16 cellular contexts compared by ENCODE assay signal in genomic region chr2:62370304-62371250, GRCh38.
"Had no signal": no experiment of that assay in that cellular context is flagged by ENCODE, and none has a peak within 500 bp of the region (broad histone marks: within the 10 kb centered on the region; RNA-seq: fewer than 3 reads in every experiment).

No MANE protein-coding gene starts in this region.

- DNase-seq: activated CD4-positive, alpha-beta T cell treated with anti-CD3 and anti-CD28 coated beads, Interleukin-2, amount 50 U/mL, for 4 hours; activated effector memory CD4-positive, alpha-beta T cell treated with anti-CD3 and anti-CD28 coated beads, Interleukin-2, amount 50 U/mL, for 16 hours; activated T-cell treated with anti-CD3 and anti-CD28 coated beads, Interleukin-2, amount 50 U/mL, for 72 hours; adrenal gland; cerebellar nuclear complex; effector CD8-positive, alpha-beta T cell; naive thymus-derived CD8-positive, alpha-beta T cell; stimulated activated CD8-positive, alpha-beta memory T cell treated with anti-CD3 and anti-CD28 coated beads, Interleukin-4, amount 100 ng/mL, for 48 hours; T-helper 1 cell; T1000 had no signal

- H3K4me3 ChIP-seq: adrenal gland, breast epithelium, esophagus muscularis mucosa, tibial nerve had no signal

- H3K36me3 ChIP-seq: adrenal gland, breast epithelium, esophagus muscularis mucosa, tibial nerve had no signal

- H3K27ac Mint-ChIP-seq: activated naive CD4-positive, alpha-beta T cell treated with anti-CD3 and anti-CD28 coated beads, Interleukin-2, amount 50 U/mL, for 72 hours; activated T-cell treated with anti-CD3 and anti-CD28 coated beads, Interleukin-2, amount 50 U/mL, for 72 hours; stimulated activated naive CD8-positive, alpha-beta T cell treated with anti-CD3 and anti-CD28 coated beads, Interleukin-15, Interleukin-2, amounts not matched to agents 100 ng/mL and 50 ng/mL, for 24 hours had no signal

- ATAC-seq: activated naive CD4-positive, alpha-beta T cell treated with anti-CD3 and anti-CD28 coated beads, Interleukin-2, amount 50 U/mL, for 72 hours; activated T-cell treated with anti-CD3 and anti-CD28 coated beads, Interleukin-2, amount 50 U/mL, for 72 hours; naive thymus-derived CD8-positive, alpha-beta T cell had no signal

- H3K27me3 Mint-ChIP-seq: stimulated activated naive CD8-positive, alpha-beta T cell treated with anti-CD3 and anti-CD28 coated beads, Interleukin-15, Interleukin-2, amounts not matched to agents 100 ng/mL and 50 ng/mL, for 24 hours had no signal

- H3K4me3 Mint-ChIP-seq: activated T-cell treated with anti-CD3 and anti-CD28 coated beads, Interleukin-2, amount 50 U/mL, for 72 hours; naive thymus-derived CD8-positive, alpha-beta T cell; stimulated activated naive CD8-positive, alpha-beta T cell treated with anti-CD3 and anti-CD28 coated beads, Interleukin-15, Interleukin-2, amounts not matched to agents 100 ng/mL and 50 ng/mL, for 24 hours had no signal

- H3K27ac ChIP-seq: adrenal gland, breast epithelium, esophagus muscularis mucosa, parathyroid adenoma, tibial nerve had no signal

- H3K79me2 ChIP-seq: parathyroid adenoma had no signal

- H2AFZ ChIP-seq: parathyroid adenoma had no signal

- H3K9ac ChIP-seq: parathyroid adenoma had no signal

- H3K27me3 ChIP-seq: adrenal gland, breast epithelium, esophagus muscularis mucosa, tibial nerve had no signal

- H3K4me1 ChIP-seq: adrenal gland, breast epithelium, esophagus muscularis mucosa, parathyroid adenoma, tibial nerve had no signal
